14 cellular contexts compared by ENCODE assay signal in the genomic region with DNA sequence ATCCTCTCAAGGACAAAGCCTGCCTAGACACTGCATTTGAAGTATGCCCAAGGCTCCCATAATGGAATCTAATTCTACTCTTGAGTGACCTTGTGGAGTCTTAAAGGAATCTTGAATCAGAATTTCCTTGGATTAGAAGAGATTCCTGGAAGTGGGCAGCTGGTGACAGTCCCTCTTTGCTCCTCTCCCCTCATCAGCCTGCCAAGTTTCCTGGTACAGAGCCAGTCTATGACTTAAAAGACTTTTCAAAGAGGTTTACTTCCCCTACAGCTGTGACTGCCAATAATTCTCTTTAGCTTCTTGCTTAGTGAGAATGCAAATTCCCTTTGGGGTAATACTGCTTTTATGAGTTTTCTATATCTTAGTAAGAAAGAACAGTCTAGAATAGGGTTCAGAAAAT.
A peak's percentile ranks its signal among the peaks of the same experiment; 100 is the strongest.
DNase-seq lines count a peak whose midpoint lies in the region; ATAC-seq and TF ChIP-seq lines count a peak whose summit lies in the region.
"Had no signal": no experiment of that assay in that cellular context is flagged by ENCODE, and none has a peak within 500 bp of the region (broad histone marks: within the 10 kb centered on the region; RNA-seq: fewer than 3 reads in every experiment).

No MANE protein-coding gene starts in this region.

- H3K27me3 ChIP-seq in MG63 = no peaks in the 10 kb centered on the region
- no peaks in the 10 kb centered on the region for H3K27me3 ChIP-seq in mesendoderm (ENCODE audit: insufficient read depth, low read length, poor library complexity)
- no peaks in the 10 kb centered on the region for H3K27me3 ChIP-seq in upper lobe of left lung

- H4K5ac ChIP-seq in mesendoderm (ENCODE audit: low read length) = no peak overlapping the region

- H3K4ac ChIP-seq in mesendoderm (ENCODE audit: low read depth, low read length) = no peak overlapping the region

- TF ChIP-seq POLR2A in upper lobe of left lung (IDR thresholded peaks at IDR 0.05) = no peak

- no peak overlapping the region for H3K56ac ChIP-seq in mesendoderm (ENCODE audit: low read length)

- no peaks in the 10 kb centered on the region for H3K79me2 ChIP-seq in mesendoderm (ENCODE audit: control insufficient read depth, insufficient read depth, low read length)

- no peaks in the 10 kb centered on the region for H3K36me3 ChIP-seq in MG63
- H3K36me3 ChIP-seq in mesendoderm (ENCODE audit: control insufficient read depth, insufficient read depth, low read length) = no peaks in the 10 kb centered on the region
- H3K36me3 ChIP-seq in upper lobe of left lung = no peaks in the 10 kb centered on the region

- H3K27ac ChIP-seq in mesendoderm (ENCODE audit: low read depth, low read length) (no peak overlapping the region), upper lobe of left lung (no peak overlapping the region)

- H3K9ac ChIP-seq in mesendoderm (ENCODE audit: low read length) = no peak overlapping the region

- no peak overlapping the region for H3K23ac ChIP-seq in mesendoderm (ENCODE audit: low read length)

- no peak for TF ChIP-seq CTCF in upper lobe of left lung (IDR thresholded peaks at IDR 0.05)

- H3K4me2 ChIP-seq in mesendoderm (ENCODE audit: low read length) = no peak overlapping the region

- peak; percentile 43 for DNase-seq in MG63
- DNase-seq in NCI-H82 treated with DMSO at 0.1 percent for 48 hours (lab: John Stamatoyannopoulos, UW; ENCODE audit: unreplicated experiment) = peak; percentile 74
- peak; percentile 6 for DNase-seq in mesendoderm
- no peak for DNase-seq in upper lobe of left lung
- DNase-seq: H9; NCI-H1436 treated with DMSO at 0.1 percent for 48 hours; NCI-H2029 treated with DMSO at 0.1 percent for 48 hours; NCI-H526 treated with DMSO at 0.1 percent for 48 hours; NK-92 treated with Interleukin-12 subunit alpha and Interleukin-12 subunit beta, amount 100 ng/mL, for 24 hours; SHP77 treated with DMSO at 0.1 percent for 48 hours had no signal

- no peak overlapping the region for H3K18ac ChIP-seq in mesendoderm (ENCODE audit: low read length)

- H2BK5ac ChIP-seq in mesendoderm (ENCODE audit: low read length) = no peak overlapping the region

- no peak for TF ChIP-seq EP300 in upper lobe of left lung (IDR thresholded peaks at IDR 0.05)

- H3K4me1 ChIP-seq in mesendoderm (ENCODE audit: control insufficient read depth, low read depth, low read length) (no peaks in the 10 kb centered on the region), upper lobe of left lung (no peaks in the 10 kb centered on the region)

- H2AK5ac ChIP-seq in mesendoderm (ENCODE audit: low read length) = no peak overlapping the region

- ATAC-seq in upper lobe of left lung (ENCODE audit: low FRiP score in 2 of 2) = peak; percentile 15 to 50
- no peak for ATAC-seq in HG03460 (IDR thresholded peaks at IDR 0.05; ENCODE audit: unreplicated experiment)
- no peak for ATAC-seq in HG03571 (IDR thresholded peaks at IDR 0.05; ENCODE audit: unreplicated experiment)
- no peak for ATAC-seq in GM19467 (IDR thresholded peaks at IDR 0.05; ENCODE audit: unreplicated experiment)
- ATAC-seq: K562 had no signal

- H3K4me3 ChIP-seq in MG63 (no peak overlapping the region), mesendoderm (ENCODE audit: low read length) (no peak overlapping the region), upper lobe of left lung (no peak overlapping the region)
- H3K4me3 ChIP-seq: K562 had no signal

- no peak overlapping the region for H4K8ac ChIP-seq in mesendoderm (ENCODE audit: low read depth, low read length)

- H2BK15ac ChIP-seq in mesendoderm (replicated peaks; ENCODE audit: low read depth) = no peak overlapping the region

- no peaks in the 10 kb centered on the region for H3K79me1 ChIP-seq in mesendoderm (ENCODE audit: low read length)

- no peak overlapping the region for H2BK120ac ChIP-seq in mesendoderm (ENCODE audit: low read depth, low read length)

- H3K9me3 ChIP-seq in MG63 (no peaks in the 10 kb centered on the region), upper lobe of left lung (no peaks in the 10 kb centered on the region)

Comparison
In these comparisons a context has a peak if more than half of its experiments do, and no peak if none do; other contexts are left out.
1. DNase-seq: peak in MG63 (single experiment), NCI-H82 treated with DMSO at 0.1 percent for 48 hours (single experiment) and mesendoderm (single experiment); none in upper lobe of left lung (0 of 2).
2. ATAC-seq: peak in upper lobe of left lung (2 of 2); none in HG03460 (single experiment), HG03571 (single experiment) and GM19467 (single experiment).